ENCODE assay signal across 12 cellular contexts in the genomic region with DNA sequence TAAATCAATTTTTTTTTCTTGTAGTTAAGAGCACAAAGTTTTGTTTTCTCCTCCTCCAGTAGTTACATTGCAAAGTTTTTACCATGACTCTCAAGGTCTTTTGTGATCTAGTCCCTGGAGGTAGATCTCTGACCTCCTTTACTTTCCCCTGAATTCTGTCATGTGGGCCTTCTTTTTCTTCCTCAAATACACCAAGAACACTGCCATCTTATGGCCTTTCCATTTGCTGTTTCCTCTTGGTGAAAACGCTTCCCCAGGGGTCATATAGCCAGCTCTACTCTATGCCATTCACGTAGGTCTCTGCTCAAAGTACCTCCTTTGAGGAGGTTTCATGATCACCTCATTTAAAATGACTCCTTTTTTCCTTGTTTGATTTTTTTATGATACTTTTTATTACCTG. TPM values are rescaled to one million over a fixed set of nuclear protein-coding genes. Genes with fewer than 3 reads are reported as not detected.
DNase-seq lines count a peak whose midpoint lies in the region; ATAC-seq and TF ChIP-seq lines count a peak whose summit lies in the region.
"Had no signal": no experiment of that assay in that cellular context is flagged by ENCODE, and none has a peak within 500 bp of the region (broad histone marks: within the 10 kb centered on the region; RNA-seq: fewer than 3 reads in every experiment).

No MANE protein-coding gene starts in this region.

- no peak for ATAC-seq in stimulated activated naive CD8-positive, alpha-beta T cell treated with anti-CD3 and anti-CD28 coated beads, Interleukin-15, Interleukin-2, amounts not matched to agents 100 U/mL and 50 U/mL, for 24 hours
- no peak for ATAC-seq in body of pancreas

- intact Hi-C loops in body of pancreas (cut with DNase I): no loop called here

- no peak overlapping the region for H3K9ac ChIP-seq in endodermal cell (ENCODE audit: extremely low read depth, low read length, poor library complexity, severe bottlenecking)

- in situ Hi-C loops in GM13976 (cut with MboI; ENCODE audit: low sequenced_read_pairs, unreplicated experiment): loop anchor here (5.0 kb wide), 1 partner anchor 531 kb away; a partner anchor contains a TSS

- no peaks in the 10 kb centered on the region for H3K27me3 Mint-ChIP-seq in stimulated activated naive CD8-positive, alpha-beta T cell treated with anti-CD3 and anti-CD28 coated beads, Interleukin-15, Interleukin-2, amounts not matched to agents 100 ng/mL and 50 ng/mL, for 24 hours
- H3K27me3 Mint-ChIP-seq in endodermal cell (ENCODE audit: insufficient read depth) (no peaks in the 10 kb centered on the region), type B pancreatic cell (no peaks in the 10 kb centered on the region)

- H3K4me1 ChIP-seq in endodermal cell (ENCODE audit: control insufficient read depth, insufficient read depth, low read length) (no peaks in the 10 kb centered on the region), body of pancreas (peaks cover 16% of the 10 kb centered on the region)

- DNase-seq in stimulated activated naive CD8-positive, alpha-beta T cell treated with anti-CD3 and anti-CD28 coated beads, Interleukin-15, Interleukin-2, amounts not matched to agents 100 U/mL and 50 U/mL, for 24 hours: no peak
- DNase-seq in OCI-M1 (lab: John Stamatoyannopoulos, UW) (peak; percentile 30), endodermal cell (no peak), type B pancreatic cell (ENCODE audit: extremely low spot score, unreplicated experiment) (no peak), GOT3 (lab: John Stamatoyannopoulos, UW) (no peak), GM13976 (ENCODE audit: low spot score) (no peak), body of pancreas (no peak)
- DNase-seq: activated CD4-positive, alpha-beta T cell treated with anti-CD3 and anti-CD28 coated beads for 48 hours; EL; NCI-H69; stimulated activated CD4-positive, alpha-beta T cell treated with anti-CD3 and anti-CD28 coated beads, Interleukin-12 subunit alpha, Interleukin-12 subunit beta, amount 100 ng/mL, for 4 hours had no signal

- H3K4me1 Mint-ChIP-seq in stimulated activated naive CD8-positive, alpha-beta T cell treated with anti-CD3 and anti-CD28 coated beads, Interleukin-15, Interleukin-2, amounts not matched to agents 100 ng/mL and 50 ng/mL, for 24 hours (ENCODE audit: low read depth): peaks cover 43% of the 10 kb centered on the region
- peaks cover 10% of the 10 kb centered on the region for H3K4me1 Mint-ChIP-seq in endodermal cell
- H3K4me1 Mint-ChIP-seq in type B pancreatic cell (ENCODE audit: unreplicated experiment): peaks cover 16% of the 10 kb centered on the region

- peaks cover 52% of the 10 kb centered on the region for H3K36me3 ChIP-seq in endodermal cell (ENCODE audit: control insufficient read depth, insufficient read depth, low read length)
- H3K36me3 ChIP-seq in body of pancreas (replicated peaks in 1 of 2; ENCODE audit: insufficient read depth in 1 of 2, low read depth in 2 of 2): peaks cover 5 to 15% of the 10 kb centered on the region in 2 donors

- TF ChIP-seq CTCF in endodermal cell (conservative IDR thresholded peaks at IDR 0.05) (peak; percentile 59), type B pancreatic cell (conservative IDR thresholded peaks at IDR 0.05) (peak; percentile 40), GM13976 (IDR thresholded peaks at IDR 0.05; ENCODE audit: borderline replicate concordance, control extremely low read depth, extremely low read depth, insufficient read depth, missing control alignments) (no peak), body of pancreas (IDR thresholded peaks at IDR 0.05) (no peak)

- H3K27ac Mint-ChIP-seq in stimulated activated naive CD8-positive, alpha-beta T cell treated with anti-CD3 and anti-CD28 coated beads, Interleukin-15, Interleukin-2, amounts not matched to agents 100 ng/mL and 50 ng/mL, for 24 hours: peak overlapping the region; percentile 39
- H3K27ac Mint-ChIP-seq in endodermal cell: no peak overlapping the region
- H3K27ac Mint-ChIP-seq in type B pancreatic cell: peak overlapping the region; percentile 45

- H3K27me3 ChIP-seq in endodermal cell (ENCODE audit: control insufficient read depth, insufficient read depth, low read length, poor library complexity, severe bottlenecking): no peaks in the 10 kb centered on the region
- no peaks in the 10 kb centered on the region for H3K27me3 ChIP-seq in body of pancreas

- H3K4me3 Mint-ChIP-seq in stimulated activated naive CD8-positive, alpha-beta T cell treated with anti-CD3 and anti-CD28 coated beads, Interleukin-15, Interleukin-2, amounts not matched to agents 100 ng/mL and 50 ng/mL, for 24 hours: peak overlapping the region; percentile 30
- H3K4me3 Mint-ChIP-seq in endodermal cell: no peak overlapping the region
- peak overlapping the region; percentile 73 for H3K4me3 Mint-ChIP-seq in type B pancreatic cell

- H3K9me3 ChIP-seq in endodermal cell (ENCODE audit: control insufficient read depth, low read length) (no peaks in the 10 kb centered on the region), body of pancreas (no peaks in the 10 kb centered on the region)

- no peak for TF ChIP-seq POLR2A in body of pancreas (IDR thresholded peaks at IDR 0.05)

- 80 to 83% methylated on average over 2 of the region's 2 CpGs for WGBS in endodermal cell (ENCODE audit: insufficient coverage in 1 of 2, insufficient read length in 1 of 2), 2 experiments
- 74 to 89% methylated on average over 2 of the region's 2 CpGs for WGBS in body of pancreas, 2 donors

- H3K27ac ChIP-seq in endodermal cell (ENCODE audit: low read depth, low read length) (no peak overlapping the region), body of pancreas (no peak overlapping the region)

- H3K4me3 ChIP-seq in endodermal cell (ENCODE audit: low read length): no peak overlapping the region
- H3K4me3 ChIP-seq in body of pancreas: no peak overlapping the region

- H3K36me3 Mint-ChIP-seq in stimulated activated naive CD8-positive, alpha-beta T cell treated with anti-CD3 and anti-CD28 coated beads, Interleukin-15, Interleukin-2, amounts not matched to agents 100 ng/mL and 50 ng/mL, for 24 hours (ENCODE audit: low read depth): peaks cover 46% of the 10 kb centered on the region
- peaks cover 39% of the 10 kb centered on the region for H3K36me3 Mint-ChIP-seq in endodermal cell (ENCODE audit: low read depth)
- H3K36me3 Mint-ChIP-seq in type B pancreatic cell: peaks cover 17% of the 10 kb centered on the region

- H3K9me3 Mint-ChIP-seq in stimulated activated naive CD8-positive, alpha-beta T cell treated with anti-CD3 and anti-CD28 coated beads, Interleukin-15, Interleukin-2, amounts not matched to agents 100 ng/mL and 50 ng/mL, for 24 hours: no peaks in the 10 kb centered on the region
- H3K9me3 Mint-ChIP-seq in endodermal cell: no peaks in the 10 kb centered on the region
- H3K9me3 Mint-ChIP-seq in type B pancreatic cell: no peaks in the 10 kb centered on the region

RNA-seq across cellular contexts. Expression of a gene that starts 2.7 kb away (rescaled TPM):
- 10 to 100 TPM; 19.4 to 19.8 TPM for total RNA-seq in endodermal cell
- 18.2 TPM for polyA plus RNA-seq in endodermal cell (2013, experiment 1 of 2)
- polyA plus RNA-seq in endodermal cell (2013, experiment 2 of 2): 16.6 TPM
- 13.2 and 18.1 TPM in 2 replicates for total RNA-seq in type B pancreatic cell (ENCODE audit: low replicate concordance)
- total RNA-seq in body of pancreas: 10 to 100 TPM in 1 of 2 donors, 1 to 10 TPM in 1; 5.7 to 34.3 TPM

RNA-seq across cellular contexts. Expression of a gene that starts 19.2 kb away (rescaled TPM):
- total RNA-seq in endodermal cell: 1 to 10 TPM; 1.4 to 1.9 TPM
- 3.3 TPM for polyA plus RNA-seq in endodermal cell (2013, experiment 1 of 2)
- polyA plus RNA-seq in endodermal cell (2013, experiment 2 of 2): 3.4 TPM
- total RNA-seq in type B pancreatic cell (ENCODE audit: low replicate concordance): 5.3 and 9.7 TPM in 2 replicates
- total RNA-seq in body of pancreas: 1 to 10 TPM in 1 of 2 donors, not detected in 1; 1.0 TPM

Comparison
In these comparisons a context has a peak if more than half of its experiments do, and no peak if none do; other contexts are left out.
1. CTCF ChIP-seq: peak in endodermal cell (single experiment) and type B pancreatic cell (single experiment); none in GM13976 (single experiment) and body of pancreas (0 of 7).